In the genomic region with DNA sequence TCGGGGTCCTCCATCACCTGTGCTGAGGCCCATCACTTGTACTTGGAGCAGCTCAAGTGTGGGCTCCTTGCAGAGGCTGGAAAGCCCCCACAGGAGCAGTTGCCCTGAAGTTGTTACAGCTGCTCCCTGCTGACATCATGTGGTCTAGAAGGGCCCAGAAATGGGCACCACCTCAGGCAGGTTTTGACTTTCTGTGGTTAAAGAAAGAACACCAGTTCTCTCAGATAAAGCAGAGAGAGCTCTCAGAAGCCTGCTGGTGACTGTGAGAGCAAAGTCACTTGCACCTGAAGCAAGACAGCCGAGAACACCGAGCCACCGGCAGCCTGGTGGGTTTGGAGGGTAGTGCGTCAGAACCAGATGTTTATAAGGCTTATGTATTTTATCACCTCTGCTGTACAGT, we compare ENCODE assay signal across 8 cellular contexts.
A peak's percentile ranks its signal among the peaks of the same experiment; 100 is the strongest.
DNase-seq lines count a peak whose midpoint lies in the region; ATAC-seq lines count a peak whose summit lies in the region.

No MANE protein-coding gene starts in this region.

- H3K27ac Mint-ChIP-seq in effector memory CD8-positive, alpha-beta T cell: peak overlapping the region; percentile 81 to 87

- no peaks in the 10 kb centered on the region for H3K27me3 Mint-ChIP-seq in effector memory CD8-positive, alpha-beta T cell

- H3K4me3 Mint-ChIP-seq in effector memory CD8-positive, alpha-beta T cell: peak overlapping the region; percentile 58 to 63

- ATAC-seq in GM18907 (IDR thresholded peaks at IDR 0.05; ENCODE audit: unreplicated experiment): peak; percentile 92
- ATAC-seq in HG03045 (IDR thresholded peaks at IDR 0.05; ENCODE audit: unreplicated experiment): peak; percentile 87
- ATAC-seq in effector memory CD8-positive, alpha-beta T cell (replicated peaks): peak; percentile 90

- H3K36me3 Mint-ChIP-seq in effector memory CD8-positive, alpha-beta T cell (ENCODE audit: insufficient read depth): peaks cover 40% of the 10 kb centered on the region

- peak; percentile 54 for DNase-seq in activated CD4-positive, CD25-positive, alpha-beta regulatory T cell treated with anti-CD3 and anti-CD28 coated beads, Interleukin-2, amount 50 U/mL, for 16 hours (ENCODE audit: low read depth, low spot score)
- DNase-seq in effector memory CD8-positive, alpha-beta T cell: peak; percentile 71 to 78 (median 75)
- peak; percentile 33 to 75 (median 54) for DNase-seq in stimulated activated naive CD4-positive, alpha-beta T cell (lab: John Stamatoyannopoulos, UW)
- DNase-seq in NCI-H345 treated with DMSO at 0.1 percent for 48 hours (lab: John Stamatoyannopoulos, UW; ENCODE audit: unreplicated experiment): no peak
- DNase-seq in NCI-H1417 treated with DMSO at 0.1 percent for 48 hours (lab: John Stamatoyannopoulos, UW): no peak
- DNase-seq in OCI-M2 (lab: John Stamatoyannopoulos, UW; ENCODE audit: unreplicated experiment): no peak

- H3K9me3 Mint-ChIP-seq in effector memory CD8-positive, alpha-beta T cell: no peaks in the 10 kb centered on the region

- H3K4me1 Mint-ChIP-seq in effector memory CD8-positive, alpha-beta T cell (ENCODE audit: low read depth in 2 of 2): peaks cover 36 to 44% of the 10 kb centered on the region in 2 donors

Comparison
In these comparisons a context has a peak if more than half of its experiments do, and no peak if none do; other contexts are left out.
1. DNase-seq: peak in activated CD4-positive, CD25-positive, alpha-beta regulatory T cell treated with anti-CD3 and anti-CD28 coated beads, Interleukin-2, amount 50 U/mL, for 16 hours (single experiment), effector memory CD8-positive, alpha-beta T cell (3 of 3) and stimulated activated naive CD4-positive, alpha-beta T cell (6 of 6); none in NCI-H345 treated with DMSO at 0.1 percent for 48 hours (single experiment), NCI-H1417 treated with DMSO at 0.1 percent for 48 hours (single experiment) and OCI-M2 (single experiment).
2. Peak in every context shown above with its lines, with median percentiles within 50 percentile points of each other: ATAC-seq.